In genomic region chr22:42933783-42934144, GRCh38 we compare ENCODE assay signal across 8 cellular contexts.
A peak's percentile ranks its signal among the peaks of the same experiment; 100 is the strongest.
DNase-seq lines count a peak whose midpoint lies in the region; ATAC-seq and TF ChIP-seq lines count a peak whose summit lies in the region.

No MANE protein-coding gene starts in this region.

- H3K27ac ChIP-seq in cingulate gyrus (ENCODE audit: low read depth, low read length), result peak overlapping the region; percentile 99
- peak overlapping the region; percentile 70 for H3K27ac ChIP-seq in mesenchymal stem cell (ENCODE audit: low read length, poor library complexity, severe bottlenecking)
- peak overlapping the region; percentile 77 for H3K27ac ChIP-seq in urinary bladder (ENCODE audit: low read depth)

- WGBS in mesenchymal stem cell, result 10% methylated on average over 3 of the region's 3 CpGs
- WGBS in urinary bladder, result 10% methylated on average over 3 of the region's 3 CpGs

- no peak overlapping the region for H3K23ac ChIP-seq in mesenchymal stem cell (ENCODE audit: low read length in 2 of 2)

- H2AFZ ChIP-seq in mesenchymal stem cell (ENCODE audit: low read depth, low read length), result no peak overlapping the region

- intact Hi-C loops in CD14-positive monocyte (cut with micrococcal nuclease), result loop anchor here (5.0 to 10.0 kb wide), 3 partner anchors 36 to 221 kb away; partner anchors contain the start of gene TSPO (in 1 of the 2)

- no peak overlapping the region for H2BK15ac ChIP-seq in mesenchymal stem cell (ENCODE audit: low read depth, poor library complexity, severe bottlenecking)

- peak overlapping the region; percentile 78 for H2AK5ac ChIP-seq in mesenchymal stem cell (ENCODE audit: low read length, severe bottlenecking)

- peak overlapping the region; percentile 100 for H3K27ac Mint-ChIP-seq in CD14-positive monocyte

- H3K9me3 ChIP-seq in mesenchymal stem cell (ENCODE audit: control insufficient read depth, low read length) (no peaks in the 10 kb centered on the region), BE2C (no peaks in the 10 kb centered on the region)

- H3K79me1 ChIP-seq in mesenchymal stem cell (replicated peaks; ENCODE audit: low read length, poor library complexity, severe bottlenecking), result peaks cover 24% of the 10 kb centered on the region

- H4K91ac ChIP-seq in mesenchymal stem cell (ENCODE audit: low read length), result no peak overlapping the region

- no peak overlapping the region for H3K4me2 ChIP-seq in mesenchymal stem cell (ENCODE audit: low read length, poor library complexity, severe bottlenecking)

- no peak overlapping the region for H3K4ac ChIP-seq in mesenchymal stem cell (ENCODE audit: low read depth in 1 of 2, low read length in 2 of 2)

- H3K36me3 ChIP-seq in mesenchymal stem cell (ENCODE audit: control insufficient read depth in 1 of 2, insufficient read depth in 2 of 2, low read depth in 1 of 2, low read length in 2 of 2) (peaks cover 0 to 3% of the 10 kb centered on the region in 2 experiments), urinary bladder (ENCODE audit: insufficient read depth) (no peaks in the 10 kb centered on the region), BE2C (no peaks in the 10 kb centered on the region)

- H3K27me3 Mint-ChIP-seq in CD14-positive monocyte (ENCODE audit: low read depth in 3 of 3), result peaks cover 0 to 2% (median 1%) of the 10 kb centered on the region in 3 donors

- H4K8ac ChIP-seq in mesenchymal stem cell (ENCODE audit: low read length), result no peak overlapping the region

- ATAC-seq in HG02588 (IDR thresholded peaks at IDR 0.05; ENCODE audit: unreplicated experiment), result no peak

- peaks cover 0 to 2% (median 0%) of the 10 kb centered on the region in 7 donors for H3K9me3 Mint-ChIP-seq in CD14-positive monocyte

- peak overlapping the region; percentile 61 to 82 for H3K4me3 Mint-ChIP-seq in CD14-positive monocyte

- H3K18ac ChIP-seq in mesenchymal stem cell (ENCODE audit: low read depth in 1 of 2, low read length in 2 of 2), result peak overlapping the region; percentile 88 to 94

- peak overlapping the region in 1 of 2 experiments; percentile 51 for H2BK12ac ChIP-seq in mesenchymal stem cell (ENCODE audit: low read length in 2 of 2)

- no peak overlapping the region for H2BK5ac ChIP-seq in mesenchymal stem cell (ENCODE audit: low read depth, low read length, poor library complexity, severe bottlenecking)

- DNase-seq in CD14-positive monocyte (ENCODE audit: low spot score) (peak; percentile 59), MV-4-11 (lab: John Stamatoyannopoulos, UW) (peak; percentile 72), mesenchymal stem cell (peak; percentile 99), NCI-H187 (lab: John Stamatoyannopoulos, UW) (no peak), BE2C (no peak)

- H3K14ac ChIP-seq in mesenchymal stem cell (ENCODE audit: low read length in 2 of 2), result no peak overlapping the region

- H3K4me3 ChIP-seq in mesenchymal stem cell (ENCODE audit: insufficient read depth in 1 of 2, low read depth in 1 of 2, low read length in 2 of 2) (peak overlapping the region in 1 of 2 experiments; percentile 60), urinary bladder (ENCODE audit: low read depth, low read length) (no peak overlapping the region), BE2C (ENCODE audit: low read depth, low read length) (no peak overlapping the region)

- H3K36me3 Mint-ChIP-seq in CD14-positive monocyte, result peaks cover 14 to 26% of the 10 kb centered on the region in 2 donors

- peaks cover 38% of the 10 kb centered on the region for H3K4me1 ChIP-seq in mesenchymal stem cell (ENCODE audit: control insufficient read depth, insufficient read depth, low read depth, low read length)
- H3K4me1 ChIP-seq in urinary bladder (ENCODE audit: insufficient read depth), result peaks cover 5% of the 10 kb centered on the region
- H3K4me1 ChIP-seq in BE2C, result no peaks in the 10 kb centered on the region

- H3K27me3 ChIP-seq in mesenchymal stem cell (ENCODE audit: control insufficient read depth in 1 of 2, insufficient read depth in 1 of 2, low read length in 2 of 2) (no peaks in the 10 kb centered on the region), BE2C (no peaks in the 10 kb centered on the region)

- peaks cover 98% of the 10 kb centered on the region for H3K4me1 Mint-ChIP-seq in CD14-positive monocyte

- peak overlapping the region; percentile 92 for H3K9ac ChIP-seq in mesenchymal stem cell (ENCODE audit: low read length)

- TF ChIP-seq CTCF in CD14-positive monocyte (IDR thresholded peaks at IDR 0.05) (no peak), BE2C (IDR thresholded peaks at IDR 0.05; ENCODE audit: low read depth, low read length) (no peak)

- H2BK120ac ChIP-seq in mesenchymal stem cell (ENCODE audit: low read depth, low read length), result no peak overlapping the region

Comparison
In these comparisons a context has a peak if more than half of its experiments do, and no peak if none do; other contexts are left out.
1. DNase-seq: peak in CD14-positive monocyte (single experiment), MV-4-11 (single experiment) and mesenchymal stem cell (single experiment); none in NCI-H187 (0 of 2) and BE2C (single experiment).
2. Peak in every context shown above with its lines, with median percentiles within 50 percentile points of each other: H3K27ac ChIP-seq.